Comparison of ENCODE assay signal across 11 cellular contexts in genomic region chr2:183665403-183665802, GRCh38.
DNase-seq lines count a peak whose midpoint lies in the region; ATAC-seq and TF ChIP-seq lines count a peak whose summit lies in the region.
"Had no signal": no experiment of that assay in that cellular context is flagged by ENCODE, and none has a peak within 500 bp of the region (broad histone marks: within the 10 kb centered on the region; RNA-seq: fewer than 3 reads in every experiment).

No MANE protein-coding gene starts in this region.

- H2BK120ac ChIP-seq in mesendoderm (ENCODE audit: low read depth, low read length) = no peak overlapping the region

- WGBS in mesendoderm (ENCODE audit: extremely low coverage, insufficient coverage, low lambda C conversion rate) = no CpG with 5 or more reads among the region's 3 CpGs

- peak overlapping the region in 4 of 5 experiments; percentile 20 to 67 (median 44) for H3K27ac Mint-ChIP-seq in brain

- H4K20me1 ChIP-seq in BLaER1 = no peaks in the 10 kb centered on the region

- H3K36me3 Mint-ChIP-seq in brain = no peaks in the 10 kb centered on the region

- no peak overlapping the region for H2BK5ac ChIP-seq in mesendoderm (ENCODE audit: low read length)

- H3K9me3 Mint-ChIP-seq in brain = no peaks in the 10 kb centered on the region

- no peak overlapping the region for H3K23ac ChIP-seq in mesendoderm (ENCODE audit: low read length)

- ATAC-seq in GM18858 (IDR thresholded peaks at IDR 0.05; ENCODE audit: unreplicated experiment) = no peak

- H3K4me3 ChIP-seq in BLaER1 (no peak overlapping the region), mesendoderm (ENCODE audit: low read length) (no peak overlapping the region)
- H3K4me3 ChIP-seq: HAP-1 had no signal

- H2BK15ac ChIP-seq in mesendoderm (replicated peaks; ENCODE audit: low read depth) = no peak overlapping the region

- DNase-seq in NCI-H1092 treated with DMSO at 0.1 percent for 48 hours (lab: John Stamatoyannopoulos, UW) (peak; percentile 99), NCI-H2196 (lab: John Stamatoyannopoulos, UW; ENCODE audit: unreplicated experiment) (peak; percentile 87), GM19240 (ENCODE audit: insufficient read length, low spot score) (no peak), mesendoderm (no peak)
- DNase-seq in activated CD8-positive, alpha-beta memory T cell treated with anti-CD3 and anti-CD28 coated beads for 24 hours = no peak
- DNase-seq: posterior cingulate gyrus had no signal

- H3K4me2 ChIP-seq in BLaER1 = peak overlapping the region; percentile 18; the same call in 1 of the 2 replicates
- no peak overlapping the region for H3K4me2 ChIP-seq in mesendoderm (ENCODE audit: low read length)

- TF ChIP-seq CTCF in brain (conservative IDR thresholded peaks at IDR 0.05) = no peak

- no peaks in the 10 kb centered on the region for H3K27me3 ChIP-seq in BLaER1
- no peaks in the 10 kb centered on the region for H3K27me3 ChIP-seq in mesendoderm (ENCODE audit: insufficient read depth, low read length, poor library complexity)

- H3K79me1 ChIP-seq in mesendoderm (ENCODE audit: low read length) = no peaks in the 10 kb centered on the region

- no peak overlapping the region for H3K4ac ChIP-seq in mesendoderm (ENCODE audit: low read depth, low read length)

- H3K4me1 ChIP-seq in BLaER1 = peaks cover 17% of the 10 kb centered on the region
- peaks cover 2% of the 10 kb centered on the region for H3K4me1 ChIP-seq in mesendoderm (ENCODE audit: control insufficient read depth, low read depth, low read length)

- H3K36me3 ChIP-seq in BLaER1 (no peaks in the 10 kb centered on the region), mesendoderm (ENCODE audit: control insufficient read depth, insufficient read depth, low read length) (no peaks in the 10 kb centered on the region)
- H3K36me3 ChIP-seq: HAP-1 had no signal

- H3K79me2 ChIP-seq in mesendoderm (ENCODE audit: control insufficient read depth, insufficient read depth, low read length) = no peaks in the 10 kb centered on the region

- H3K18ac ChIP-seq in mesendoderm (ENCODE audit: low read length) = no peak overlapping the region

- no peak overlapping the region for H3K27ac ChIP-seq in BLaER1
- no peak overlapping the region for H3K27ac ChIP-seq in mesendoderm (ENCODE audit: low read depth, low read length)
- H3K27ac ChIP-seq: VCaP had no signal

- peaks cover 26% of the 10 kb centered on the region for H3K4me1 Mint-ChIP-seq in brain

- H3K56ac ChIP-seq in mesendoderm (ENCODE audit: low read length) = no peak overlapping the region

- H3K9ac ChIP-seq in BLaER1 (no peak overlapping the region), mesendoderm (ENCODE audit: low read length) (no peak overlapping the region)

- H4K5ac ChIP-seq in mesendoderm (ENCODE audit: low read length) = no peak overlapping the region

- peaks cover 9% of the 10 kb centered on the region for H3K9me3 ChIP-seq in BLaER1
- H3K9me3 ChIP-seq: HAP-1 had no signal

- no peak overlapping the region for H4K8ac ChIP-seq in mesendoderm (ENCODE audit: low read depth, low read length)

- no peak overlapping the region for H2AK5ac ChIP-seq in mesendoderm (ENCODE audit: low read length)

- H3K4me3 Mint-ChIP-seq in brain = peak overlapping the region in 2 of 5 experiments; percentile 3 to 26

- no peaks in the 10 kb centered on the region for H3K27me3 Mint-ChIP-seq in brain

Comparison
In these comparisons a context has a peak if more than half of its experiments do, and no peak if none do; other contexts are left out.
1. DNase-seq: peak in NCI-H1092 treated with DMSO at 0.1 percent for 48 hours (single experiment) and NCI-H2196 (single experiment); none in GM19240 (single experiment), mesendoderm (single experiment) and activated CD8-positive, alpha-beta memory T cell treated with anti-CD3 and anti-CD28 coated beads for 24 hours (single experiment).